20 cellular contexts compared by ENCODE assay signal in the genomic region with DNA sequence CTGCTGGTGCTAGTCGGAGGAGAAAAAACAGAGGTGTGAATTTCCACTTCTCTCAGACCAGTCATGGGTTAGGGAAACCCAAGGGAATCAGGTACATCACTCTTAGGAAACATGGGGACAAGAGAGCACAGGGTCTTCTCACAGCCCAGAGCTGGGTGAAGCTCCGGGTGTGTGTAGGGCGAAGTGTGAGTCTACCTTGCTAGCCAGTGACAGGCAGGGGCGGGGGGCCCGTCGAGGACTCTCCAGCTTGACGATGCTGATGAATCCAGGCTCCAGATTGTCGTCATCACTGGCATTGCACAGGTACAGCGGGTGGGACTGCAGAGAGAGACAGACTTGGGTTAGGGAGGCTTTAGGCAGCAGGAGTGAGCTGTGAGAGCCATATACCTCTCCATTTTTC. TPM values are rescaled to one million over a fixed set of nuclear protein-coding genes. Genes with fewer than 3 reads are reported as not detected.
"Had no signal": no experiment of that assay in that cellular context is flagged by ENCODE, and none has a peak within 500 bp of the region (broad histone marks: within the 10 kb centered on the region; RNA-seq: fewer than 3 reads in every experiment).

No MANE protein-coding gene starts in this region.

- H3K36me3 Mint-ChIP-seq: activated CD4-positive, alpha-beta memory T cell treated with anti-CD3 and anti-CD28 coated beads for 36 hours; activated CD8-positive, alpha-beta memory T cell treated with anti-CD3 and anti-CD28 coated beads, Interleukin-2, amount 10 ng/mL, durations not matched to agents 7 days and 5 days; activated naive CD4-positive, alpha-beta T cell treated with anti-CD3 and anti-CD28 coated beads, Interleukin-2, amount 10 ng/mL, durations not matched to agents 7 days and 5 days had no signal

- H3K27ac ChIP-seq: cardiac muscle cell, epithelial cell of prostate, foreskin keratinocyte, left lung, prostate gland, SK-N-MC, skin epidermis, thoracic aorta had no signal

- H3K27ac Mint-ChIP-seq: activated CD4-positive, alpha-beta memory T cell treated with anti-CD3 and anti-CD28 coated beads for 36 hours; activated CD4-positive, alpha-beta T cell treated with anti-CD3 and anti-CD28 coated beads for 36 hours; activated CD8-positive, alpha-beta memory T cell treated with anti-CD3 and anti-CD28 coated beads, Interleukin-2, amount 10 ng/mL, durations not matched to agents 7 days and 5 days; activated naive CD4-positive, alpha-beta T cell treated with anti-CD3 and anti-CD28 coated beads, Interleukin-2, amount 10 ng/mL, durations not matched to agents 7 days and 5 days; activated T-cell treated with anti-CD3 and anti-CD28 coated beads, Interleukin-2, amount 50 U/mL, for 24 hours; endodermal cell had no signal

- H3K27me3 Mint-ChIP-seq: activated CD4-positive, alpha-beta memory T cell treated with anti-CD3 and anti-CD28 coated beads for 36 hours; activated CD4-positive, alpha-beta T cell treated with anti-CD3 and anti-CD28 coated beads for 36 hours; activated CD8-positive, alpha-beta memory T cell treated with anti-CD3 and anti-CD28 coated beads, Interleukin-2, amount 10 ng/mL, durations not matched to agents 7 days and 5 days; activated T-cell treated with anti-CD3 and anti-CD28 coated beads, Interleukin-2, amount 50 U/mL, for 24 hours had no signal

- H3K4me1 ChIP-seq: foreskin keratinocyte, left lung, prostate gland had no signal

- H3K4me3 Mint-ChIP-seq: activated CD4-positive, alpha-beta memory T cell treated with anti-CD3 and anti-CD28 coated beads for 36 hours; activated CD4-positive, alpha-beta T cell treated with anti-CD3 and anti-CD28 coated beads for 36 hours; activated CD8-positive, alpha-beta memory T cell treated with anti-CD3 and anti-CD28 coated beads, Interleukin-2, amount 10 ng/mL, durations not matched to agents 7 days and 5 days; activated naive CD4-positive, alpha-beta T cell treated with anti-CD3 and anti-CD28 coated beads, Interleukin-2, amount 10 ng/mL, durations not matched to agents 7 days and 5 days; activated T-cell treated with anti-CD3 and anti-CD28 coated beads, Interleukin-2, amount 50 U/mL, for 24 hours; endodermal cell had no signal

- DNase-seq: activated CD4-positive, alpha-beta memory T cell treated with anti-CD3 and anti-CD28 coated beads for 36 hours; activated CD4-positive, alpha-beta T cell treated with anti-CD3 and anti-CD28 coated beads for 36 hours; activated CD8-positive, alpha-beta memory T cell treated with anti-CD3 and anti-CD28 coated beads, Interleukin-2, amount 10 ng/mL, durations not matched to agents 7 days and 5 days; activated naive CD4-positive, alpha-beta T cell treated with anti-CD3 and anti-CD28 coated beads, Interleukin-2, amount 10 ng/mL, durations not matched to agents 7 days and 5 days; activated T-cell treated with anti-CD3 and anti-CD28 coated beads, Interleukin-2, amount 50 U/mL, for 24 hours; amniotic stem cell; foreskin keratinocyte; left lung; midbrain; right cardiac atrium had no signal

- H3K9me3 Mint-ChIP-seq: activated CD4-positive, alpha-beta memory T cell treated with anti-CD3 and anti-CD28 coated beads for 36 hours; activated naive CD4-positive, alpha-beta T cell treated with anti-CD3 and anti-CD28 coated beads, Interleukin-2, amount 10 ng/mL, durations not matched to agents 7 days and 5 days; activated T-cell treated with anti-CD3 and anti-CD28 coated beads, Interleukin-2, amount 50 U/mL, for 24 hours; endodermal cell had no signal

- H3K4me3 ChIP-seq: cardiac muscle cell, left lung, prostate gland, SK-N-MC, skin epidermis, thoracic aorta had no signal

- H3K36me3 ChIP-seq: cardiac muscle cell, left lung, prostate gland, thoracic aorta had no signal

- H3K9me3 ChIP-seq: left lung, prostate gland, thoracic aorta had no signal

- ATAC-seq: activated CD4-positive, alpha-beta T cell treated with anti-CD3 and anti-CD28 coated beads for 36 hours; activated CD8-positive, alpha-beta memory T cell treated with anti-CD3 and anti-CD28 coated beads, Interleukin-2, amount 10 ng/mL, durations not matched to agents 7 days and 5 days; foreskin keratinocyte; left lung; right cardiac atrium had no signal

- H3K27me3 ChIP-seq: cardiac muscle cell, foreskin keratinocyte, left lung had no signal

RNA-seq across cellular contexts. Expression of gene TSPOAP1, which starts 42.1 kb away (rescaled TPM):
- total RNA-seq: dermis microvascular lymphatic vessel endothelial cell had no signal

RNA-seq across cellular contexts. Expression of gene RNF43, which starts 46.6 kb away (rescaled TPM):
- total RNA-seq: dermis microvascular lymphatic vessel endothelial cell, myocyte, osteocyte had no signal
